ENCODE assay signal across 9 cellular contexts in the genomic region with DNA sequence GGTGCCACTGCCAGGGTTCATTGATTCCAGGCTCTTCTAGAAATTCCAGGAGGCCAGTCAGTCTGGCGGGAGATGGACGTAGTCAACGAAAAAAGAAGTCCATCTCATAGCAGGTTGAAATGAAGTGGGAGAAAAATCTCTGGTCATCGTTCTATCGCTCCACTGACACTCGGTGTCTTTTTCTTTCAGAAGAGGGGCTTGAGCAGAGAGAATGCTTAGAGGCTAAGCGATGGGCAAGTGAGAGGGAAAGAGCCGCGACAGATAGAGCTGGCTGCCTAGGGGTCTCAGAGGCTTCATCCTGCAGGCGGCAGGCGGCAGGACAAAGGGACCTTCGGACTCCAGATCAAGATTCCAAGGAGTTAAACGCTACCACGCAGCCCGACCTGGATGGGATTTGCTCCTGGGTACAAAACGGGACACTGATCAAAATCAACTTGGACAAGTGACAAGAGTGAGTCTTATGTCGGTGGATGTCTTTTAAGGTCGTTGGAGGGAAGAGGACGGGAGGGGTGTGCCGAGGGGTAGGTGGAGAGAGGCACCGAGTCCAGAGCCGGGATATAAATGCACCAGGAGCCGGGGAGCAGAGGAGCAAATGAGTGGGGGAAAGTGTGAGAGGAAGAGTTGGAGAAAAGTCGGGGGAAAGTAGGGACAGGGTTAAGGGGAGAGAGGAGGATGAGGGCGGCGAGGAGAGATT. TPM values are rescaled to one million over a fixed set of nuclear protein-coding genes. Genes with fewer than 3 reads are reported as not detected.
A peak's percentile ranks its signal among the peaks of the same experiment; 100 is the strongest.
DNase-seq lines count a peak whose midpoint lies in the region; ATAC-seq and TF ChIP-seq lines count a peak whose summit lies in the region.
"Had no signal": no experiment of that assay in that cellular context is flagged by ENCODE, and none has a peak within 500 bp of the region (broad histone marks: within the 10 kb centered on the region; RNA-seq: fewer than 3 reads in every experiment).

No MANE protein-coding gene starts in this region.

- no peaks in the 10 kb centered on the region for H3K79me2 ChIP-seq in parathyroid adenoma

- DNase-seq in GM03348 (ENCODE audit: low spot score) (peak; percentile 10), left ventricle myocardium superior (no peak), NCI-H510A treated with DMSO at 0.1 percent for 48 hours (lab: John Stamatoyannopoulos, UW) (no peak), GOT3 (lab: John Stamatoyannopoulos, UW) (no peak), superior temporal gyrus (ENCODE audit: extremely low spot score) (no peak)
- no peak for DNase-seq in activated CD8-positive, alpha-beta T cell treated with anti-CD3 and anti-CD28 coated beads for 36 hours

- H3K4me3 Mint-ChIP-seq in activated CD8-positive, alpha-beta T cell treated with anti-CD3 and anti-CD28 coated beads for 36 hours = peak overlapping the region; percentile 42

- no peaks in the 10 kb centered on the region for H3K36me3 Mint-ChIP-seq in activated CD8-positive, alpha-beta T cell treated with anti-CD3 and anti-CD28 coated beads for 36 hours (ENCODE audit: low read depth)

- H3K27me3 ChIP-seq in parathyroid adenoma (ENCODE audit: control insufficient read depth, insufficient read depth, low read length) = no peaks in the 10 kb centered on the region

- no peak overlapping the region for H3K27ac Mint-ChIP-seq in activated CD8-positive, alpha-beta T cell treated with anti-CD3 and anti-CD28 coated beads for 36 hours

- H3K9me3 Mint-ChIP-seq in activated CD8-positive, alpha-beta T cell treated with anti-CD3 and anti-CD28 coated beads for 36 hours = no peaks in the 10 kb centered on the region

- ATAC-seq in activated CD8-positive, alpha-beta T cell treated with anti-CD3 and anti-CD28 coated beads for 36 hours = no peak
- peak; percentile 32 for ATAC-seq in left ventricle myocardium superior
- ATAC-seq in HG02623 (IDR thresholded peaks at IDR 0.05; ENCODE audit: unreplicated experiment) = no peak

- H3K27ac ChIP-seq in parathyroid adenoma = no peak overlapping the region

- POLR2A ChIA-PET in activated CD8-positive, alpha-beta T cell treated with anti-CD3 and anti-CD28 coated beads for 36 hours (lab: Charles Lee) = no interaction called here

- no peaks in the 10 kb centered on the region for H3K4me1 ChIP-seq in parathyroid adenoma

- peaks cover 54% of the 10 kb centered on the region for H3K27me3 Mint-ChIP-seq in activated CD8-positive, alpha-beta T cell treated with anti-CD3 and anti-CD28 coated beads for 36 hours

- H2AFZ ChIP-seq in parathyroid adenoma = peak overlapping the region; percentile 68

- H3K9ac ChIP-seq in parathyroid adenoma = no peak overlapping the region

- intact Hi-C loops in activated CD8-positive, alpha-beta T cell treated with anti-CD3 and anti-CD28 coated beads for 36 hours (cut with micrococcal nuclease) = no loop called here
- intact Hi-C loops in left ventricle myocardium superior (cut with micrococcal nuclease) = no loop called here

- H3K36me3 ChIP-seq in parathyroid adenoma (ENCODE audit: control insufficient read depth, insufficient read depth, low read length) = no peaks in the 10 kb centered on the region
- H3K36me3 ChIP-seq: HAP-1 had no signal

- H3K4me3 ChIP-seq in parathyroid adenoma (ENCODE audit: low read depth, low read length) = no peak overlapping the region

- TF ChIP-seq CTCF in activated CD8-positive, alpha-beta T cell treated with anti-CD3 and anti-CD28 coated beads for 36 hours (IDR thresholded peaks at IDR 0.05) = no peak
- TF ChIP-seq CTCF in parathyroid adenoma (IDR thresholded peaks at IDR 0.05) = no peak

- H3K9me3 ChIP-seq in parathyroid adenoma (ENCODE audit: control insufficient read depth, low read length) = no peaks in the 10 kb centered on the region
- H3K9me3 ChIP-seq: HAP-1 had no signal

- no peak overlapping the region for H3K4me2 ChIP-seq in parathyroid adenoma (ENCODE audit: low read length)

- H3K4me1 Mint-ChIP-seq in activated CD8-positive, alpha-beta T cell treated with anti-CD3 and anti-CD28 coated beads for 36 hours (ENCODE audit: low read depth) = peaks cover 6% of the 10 kb centered on the region

- CTCF ChIA-PET in activated CD8-positive, alpha-beta T cell treated with anti-CD3 and anti-CD28 coated beads for 36 hours (lab: Charles Lee) = no interaction called here

RNA-seq across cellular contexts. Expression of a gene that starts 0.7 kb away (rescaled TPM):
- under 1 TPM; 0.23 to 0.31 TPM for total RNA-seq in activated CD8-positive, alpha-beta T cell treated with anti-CD3 and anti-CD28 coated beads for 36 hours
- 3.2 TPM for total RNA-seq in left ventricle myocardium superior
